Comparison of ENCODE assay signal across 1 cellular context in genomic region chr22:43848366-43849171, GRCh38.
TF ChIP-seq lines count a peak whose summit lies in the region.

No MANE protein-coding gene starts in this region.

TF ChIP-seq in HepG2, 621 proteins besides CTCF, POLR2A, EP300 and RAD21 (continued from another document):
- TF ChIP-seq, protein P1, sequence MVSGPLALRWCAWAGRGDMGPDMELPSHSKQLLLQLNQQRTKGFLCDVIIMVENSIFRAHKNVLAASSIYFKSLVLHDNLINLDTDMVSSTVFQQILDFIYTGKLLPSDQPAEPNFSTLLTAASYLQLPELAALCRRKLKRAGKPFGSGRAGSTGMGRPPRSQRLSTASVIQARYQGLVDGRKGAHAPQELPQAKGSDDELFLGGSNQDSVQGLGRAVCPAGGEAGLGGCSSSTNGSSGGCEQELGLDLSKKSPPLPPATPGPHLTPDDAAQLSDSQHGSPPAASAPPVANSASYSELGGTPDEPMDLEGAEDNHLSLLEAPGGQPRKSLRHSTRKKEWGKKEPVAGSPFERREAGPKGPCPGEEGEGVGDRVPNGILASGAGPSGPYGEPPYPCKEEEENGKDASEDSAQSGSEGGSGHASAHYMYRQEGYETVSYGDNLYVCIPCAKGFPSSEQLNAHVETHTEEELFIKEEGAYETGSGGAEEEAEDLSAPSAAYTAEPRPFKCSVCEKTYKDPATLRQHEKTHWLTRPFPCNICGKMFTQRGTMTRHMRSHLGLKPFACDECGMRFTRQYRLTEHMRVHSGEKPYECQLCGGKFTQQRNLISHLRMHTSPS (CRISPR knock-in tag; IDR thresholded peaks at IDR 0.05; ENCODE audit: low read depth), result no peak
- TF ChIP-seq ZNF101 (CRISPR knock-in tag; IDR thresholded peaks at IDR 0.05; ENCODE audit: borderline replicate concordance, low read depth) (no peak), SMC3 (IDR thresholded peaks at IDR 0.05; ENCODE audit: low read length) (peak; percentile 41; the same call in 1 of the 2 replicates), STAG1 (CRISPR knock-in tag; IDR thresholded peaks at IDR 0.05) (peak; percentile 33), SRSF1 (optimal IDR thresholded peaks at IDR 0.05; ENCODE audit: low read depth, low read length) (no peak), MXD4 (CRISPR knock-in tag; IDR thresholded peaks at IDR 0.05) (no peak), ZNF451 (CRISPR knock-in tag; IDR thresholded peaks at IDR 0.05) (no peak), ZNF382 (CRISPR knock-in tag; IDR thresholded peaks at IDR 0.05; ENCODE audit: borderline replicate concordance) (no peak), THRA (CRISPR knock-in tag; IDR thresholded peaks at IDR 0.05; ENCODE audit: borderline replicate concordance) (no peak), ZNF660 (CRISPR knock-in tag; IDR thresholded peaks at IDR 0.05; ENCODE audit: borderline replicate concordance, low read depth) (no peak)
